Comparison of ENCODE assay signal across 7 cellular contexts in genomic region chr13:29771247-29771646, GRCh38.
DNase-seq lines count a peak whose midpoint lies in the region; ATAC-seq and TF ChIP-seq lines count a peak whose summit lies in the region.

No MANE protein-coding gene starts in this region.

- H3K23ac ChIP-seq in mesenchymal stem cell (ENCODE audit: low read length in 2 of 2) = no peak overlapping the region

- no peak overlapping the region for H4K8ac ChIP-seq in mesenchymal stem cell (ENCODE audit: low read length)

- no peaks in the 10 kb centered on the region for H3K27me3 Mint-ChIP-seq in brain

- ATAC-seq in GM18873 (IDR thresholded peaks at IDR 0.05; ENCODE audit: low FRiP score, unreplicated experiment) (no peak), GM18867 (IDR thresholded peaks at IDR 0.05; ENCODE audit: unreplicated experiment) (no peak)

- no peak overlapping the region for H3K4me2 ChIP-seq in mesenchymal stem cell (ENCODE audit: low read length, poor library complexity, severe bottlenecking)

- no peak overlapping the region for H2AFZ ChIP-seq in mesenchymal stem cell (ENCODE audit: low read depth, low read length)

- peaks cover 25% of the 10 kb centered on the region for H3K36me3 Mint-ChIP-seq in brain

- no peaks in the 10 kb centered on the region for H3K9me3 Mint-ChIP-seq in brain

- H3K27me3 ChIP-seq in mesenchymal stem cell (ENCODE audit: control insufficient read depth in 1 of 2, insufficient read depth in 1 of 2, low read length in 2 of 2) = no peaks in the 10 kb centered on the region

- H3K27ac Mint-ChIP-seq in brain = no peak overlapping the region

- no peaks in the 10 kb centered on the region for H3K79me1 ChIP-seq in mesenchymal stem cell (replicated peaks; ENCODE audit: low read length, poor library complexity, severe bottlenecking)

- peaks cover 0 to 89% of the 10 kb centered on the region in 2 experiments for H3K36me3 ChIP-seq in mesenchymal stem cell (ENCODE audit: control insufficient read depth in 1 of 2, insufficient read depth in 2 of 2, low read depth in 1 of 2, low read length in 2 of 2)

- TF ChIP-seq POLR2A in NB4 (IDR thresholded peaks at IDR 0.05; ENCODE audit: extremely low read depth, insufficient read length) = no peak

- CTCF ChIA-PET in GM10248 (lab: Yijun Ruan, JAX) = interaction anchor here (0.9 to 8.1 kb wide), 38 partner anchors 7 to 646 kb away, joined by 3 to 169 read pairs (median 4); partner anchors contain the start of gene UBL3

- 100% methylated on average over 1 of the region's 2 CpGs for WGBS in mesenchymal stem cell

- H3K27ac ChIP-seq in mesenchymal stem cell (ENCODE audit: low read length, poor library complexity, severe bottlenecking) = no peak overlapping the region

- H3K4ac ChIP-seq in mesenchymal stem cell (ENCODE audit: low read depth in 1 of 2, low read length in 2 of 2) = no peak overlapping the region

- no peaks in the 10 kb centered on the region for H3K4me1 ChIP-seq in mesenchymal stem cell (ENCODE audit: control insufficient read depth, insufficient read depth, low read depth, low read length)

- DNase-seq in GM10248 (ENCODE audit: extremely low spot score) (no peak), NB4 (ENCODE audit: low read depth) (peak; percentile 61), mesenchymal stem cell (peak; percentile 52), middle frontal gyrus (ENCODE audit: extremely low spot score, low spot score) (no peak)

- H3K4me1 Mint-ChIP-seq in brain = peaks cover 13% of the 10 kb centered on the region

- H4K91ac ChIP-seq in mesenchymal stem cell (ENCODE audit: low read length) = no peak overlapping the region

- no peak overlapping the region for H2BK12ac ChIP-seq in mesenchymal stem cell (ENCODE audit: low read length in 2 of 2)

- no peak overlapping the region for H3K9ac ChIP-seq in mesenchymal stem cell (ENCODE audit: low read length)

- H3K14ac ChIP-seq in mesenchymal stem cell (ENCODE audit: low read length in 2 of 2) = no peak overlapping the region

- POLR2A ChIA-PET in GM10248 (lab: Yijun Ruan, JAX) = no interaction called here

- TF ChIP-seq CTCF in GM10248 (IDR thresholded peaks at IDR 0.05; ENCODE audit: control extremely low read depth, extremely low read depth, low read depth, missing control alignments) (peak; percentile 52), NB4 (IDR thresholded peaks at IDR 0.05; ENCODE audit: low read depth, low read length) (no peak), brain (conservative IDR thresholded peaks at IDR 0.05) (peak; percentile 63 to 66)

- H3K9me3 ChIP-seq in mesenchymal stem cell (ENCODE audit: control insufficient read depth, low read length) = no peaks in the 10 kb centered on the region

- H2BK15ac ChIP-seq in mesenchymal stem cell (ENCODE audit: low read depth, poor library complexity, severe bottlenecking) = no peak overlapping the region

- no peak overlapping the region for H2BK120ac ChIP-seq in mesenchymal stem cell (ENCODE audit: low read depth, low read length)

- no peak overlapping the region for H2BK5ac ChIP-seq in mesenchymal stem cell (ENCODE audit: low read depth, low read length, poor library complexity, severe bottlenecking)

- no peak overlapping the region for H3K4me3 Mint-ChIP-seq in brain

- H3K4me3 ChIP-seq in NB4 (ENCODE audit: low read depth, low read length) = no peak overlapping the region
- H3K4me3 ChIP-seq in mesenchymal stem cell (ENCODE audit: insufficient read depth in 1 of 2, low read depth in 1 of 2, low read length in 2 of 2) = no peak overlapping the region

- no peak overlapping the region for H3K18ac ChIP-seq in mesenchymal stem cell (ENCODE audit: low read depth in 1 of 2, low read length in 2 of 2)

- no peak overlapping the region for H2AK5ac ChIP-seq in mesenchymal stem cell (ENCODE audit: low read length, severe bottlenecking)

Comparison
In these comparisons a context has a peak if more than half of its experiments do, and no peak if none do; other contexts are left out.
1. DNase-seq: peak in NB4 (single experiment) and mesenchymal stem cell (single experiment); none in GM10248 (single experiment) and middle frontal gyrus (single experiment).